ENCODE assay signal across 8 cellular contexts in the genomic region with DNA sequence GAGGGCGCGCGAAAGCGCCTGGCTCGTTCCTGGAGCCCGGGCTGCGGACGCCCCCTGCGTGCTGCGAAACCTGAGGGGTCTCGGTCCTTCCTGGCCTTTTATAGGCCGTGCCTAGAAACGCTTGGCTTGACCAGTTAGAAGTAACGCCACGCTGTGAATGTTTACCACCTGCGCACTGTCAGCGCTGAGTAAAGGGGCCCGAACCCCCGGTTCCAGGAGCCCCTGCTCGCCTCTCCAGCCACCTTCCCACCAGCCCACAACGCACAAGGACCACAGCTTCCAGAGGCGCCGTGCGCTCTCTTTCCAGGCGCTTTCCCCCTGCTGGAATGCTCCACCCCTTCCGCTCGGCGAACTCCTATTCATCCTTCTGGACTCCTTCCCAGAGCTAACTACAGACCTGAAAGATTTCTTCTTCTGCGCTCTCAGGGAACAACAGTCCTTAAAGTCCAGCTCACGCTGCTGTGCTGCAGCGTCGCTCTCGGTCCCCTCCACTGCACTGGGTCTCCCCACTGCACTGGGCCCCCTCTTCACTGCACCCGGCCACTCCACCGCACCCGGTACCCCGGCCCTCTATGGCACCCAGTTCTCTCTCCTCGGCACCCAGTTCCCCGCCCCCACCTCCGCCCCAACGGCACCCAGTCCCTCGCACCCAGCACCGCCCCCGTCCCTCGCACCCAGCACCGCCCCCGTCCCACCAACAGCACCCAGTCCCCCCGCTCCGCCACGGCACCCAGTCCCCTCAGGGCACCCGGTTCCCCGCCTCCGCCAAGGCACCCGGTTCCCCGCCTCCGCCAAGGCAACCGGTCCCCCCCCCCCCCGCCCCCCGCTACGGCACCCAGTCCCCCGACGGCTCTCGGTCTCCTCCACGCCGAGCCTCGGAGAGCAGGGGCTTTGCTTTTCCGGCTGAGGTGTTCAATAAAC.
A peak's percentile ranks its signal among the peaks of the same experiment; 100 is the strongest.
DNase-seq lines count a peak whose midpoint lies in the region; ATAC-seq and TF ChIP-seq lines count a peak whose summit lies in the region.

No MANE protein-coding gene starts in this region.

- no peak for DNase-seq in GM12864 (ENCODE audit: low read depth)
- no peak for DNase-seq in SK-N-MC (ENCODE audit: low read depth, low spot score)
- peak; percentile 73 for DNase-seq in colonic mucosa
- no peak for DNase-seq in memory B cell (ENCODE audit: low spot score in 2 of 2)
- DNase-seq in tibial nerve (ENCODE audit: low spot score in 2 of 2) = no peak
- no peak for DNase-seq in activated effector memory CD4-positive, alpha-beta T cell treated with anti-CD3 and anti-CD28 coated beads, Interleukin-2, amount 50 U/mL, for 16 hours
- no peak for DNase-seq in GM19238 (ENCODE audit: insufficient read length, low spot score)
- no peak for DNase-seq in A172 (ENCODE audit: low spot score)

- H3K9me3 ChIP-seq in SK-N-MC (ENCODE audit: low read depth, low read length) (no peaks in the 10 kb centered on the region), colonic mucosa (no peaks in the 10 kb centered on the region), tibial nerve (no peaks in the 10 kb centered on the region)

- no peak overlapping the region for H3K27ac ChIP-seq in SK-N-MC
- H3K27ac ChIP-seq in colonic mucosa = no peak overlapping the region
- peak overlapping the region in 1 of 4 donors; percentile 39 for H3K27ac ChIP-seq in tibial nerve

- peak overlapping the region; percentile 89 for H3K4me3 Mint-ChIP-seq in memory B cell

- 10 to 13% methylated on average over 50 to 53 of the region's 67 CpGs for WGBS in tibial nerve, 2 donors

- H3K36me3 ChIP-seq in SK-N-MC (ENCODE audit: insufficient read depth, low read length) (no peaks in the 10 kb centered on the region), colonic mucosa (no peaks in the 10 kb centered on the region), tibial nerve (peaks cover 0 to under 1% (median 0%) of the 10 kb centered on the region in 3 donors)

- TF ChIP-seq CTCF in GM12864 (IDR thresholded peaks at IDR 0.05; ENCODE audit: low read depth, low read length, missing control alignments) (no peak), colonic mucosa (IDR thresholded peaks at IDR 0.05) (no peak), tibial nerve (IDR thresholded peaks at IDR 0.05) (no peak)

- TF ChIP-seq EP300 in tibial nerve (IDR thresholded peaks at IDR 0.05) = no peak

- intact Hi-C loops in colonic mucosa (cut with DNase I) = no loop called here

- H3K27me3 Mint-ChIP-seq in memory B cell = peaks cover 3% of the 10 kb centered on the region

- peak; percentile 40 for ATAC-seq in memory B cell (ENCODE audit: low read depth)

- H3K27me3 ChIP-seq in colonic mucosa (no peaks in the 10 kb centered on the region), tibial nerve (no peaks in the 10 kb centered on the region)

- H3K27ac Mint-ChIP-seq in memory B cell = no peak overlapping the region

- H3K4me1 ChIP-seq in colonic mucosa (no peaks in the 10 kb centered on the region), tibial nerve (peaks cover 0 to 18% (median 4%) of the 10 kb centered on the region in 4 donors)

- H3K9ac ChIP-seq in SK-N-MC (ENCODE audit: insufficient read length) (peak overlapping the region; percentile 77), colonic mucosa (ENCODE audit: low read depth in 2 of 2, low read length in 2 of 2) (peak overlapping the region; percentile 45 to 66)

- H3K36me3 Mint-ChIP-seq in memory B cell = no peaks in the 10 kb centered on the region

- no peaks in the 10 kb centered on the region for H3K9me3 Mint-ChIP-seq in memory B cell

- no peak for TF ChIP-seq POLR2A in tibial nerve (IDR thresholded peaks at IDR 0.05)

- peaks cover 10% of the 10 kb centered on the region for H3K4me1 Mint-ChIP-seq in memory B cell

- H3K4me3 ChIP-seq in GM12864 (ENCODE audit: low read depth, low read length) (peak overlapping the region; percentile 63), SK-N-MC (peak overlapping the region; percentile 77), colonic mucosa (peak overlapping the region; percentile 41), tibial nerve (peak overlapping the region; percentile 31 to 62 (median 46))
